In the genomic region with DNA sequence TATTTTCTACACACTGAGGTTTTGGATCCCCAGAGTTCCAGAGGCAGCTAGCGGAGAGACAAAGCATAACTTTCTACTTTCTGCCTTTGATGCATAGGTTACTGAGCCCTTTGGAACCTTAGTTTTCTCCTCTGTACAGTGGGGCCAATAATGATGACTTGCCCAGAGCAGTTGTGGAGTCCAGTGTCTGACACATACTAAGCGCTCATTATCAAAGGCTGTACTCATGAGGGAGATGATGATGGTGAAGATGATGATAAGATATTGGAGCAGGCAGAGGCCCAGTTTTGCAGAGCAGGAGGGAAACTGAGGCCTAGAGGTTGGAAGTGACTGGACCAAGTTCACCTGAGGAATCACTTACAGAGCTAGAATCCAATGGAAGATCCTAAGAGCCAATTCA, we compare ENCODE assay signal across 21 cellular contexts.
DNase-seq lines count a peak whose midpoint lies in the region; ATAC-seq, FAIRE-seq and TF ChIP-seq lines count a peak whose summit lies in the region.
"Had no signal": no experiment of that assay in that cellular context is flagged by ENCODE, and none has a peak within 500 bp of the region (broad histone marks: within the 10 kb centered on the region; RNA-seq: fewer than 3 reads in every experiment).

No MANE protein-coding gene starts in this region.

- H3K79me2 ChIP-seq in ACC112 (ENCODE audit: control insufficient read depth, insufficient read depth, low read length, unreplicated experiment) (no peaks in the 10 kb centered on the region), endothelial cell of umbilical vein (ENCODE audit: control insufficient read depth, insufficient read depth, low read length) (no peaks in the 10 kb centered on the region), osteoblast (ENCODE audit: insufficient read depth, low read length) (no peaks in the 10 kb centered on the region)

- H3K9ac ChIP-seq in endothelial cell of umbilical vein (replicated peaks; ENCODE audit: extremely low read depth, insufficient read depth, low read length) = peak overlapping the region; percentile 35
- H3K9ac ChIP-seq: BLaER1 had no signal

- no peaks in the 10 kb centered on the region for H3K9me1 ChIP-seq in endothelial cell of umbilical vein (replicated peaks; ENCODE audit: control insufficient read depth, extremely low read depth, insufficient read depth, low read length)

- FAIRE-seq in endothelial cell of umbilical vein (lab: Jason Lieb, UNC) = no peak
- FAIRE-seq: GM12892, GM18507 had no signal

- no peak for TF ChIP-seq POLR2A in endothelial cell of umbilical vein (IDR thresholded peaks at IDR 0.05; ENCODE audit: low read depth, low read length)

- CTCF ChIA-PET in endothelial cell of umbilical vein (lab: Charles Lee) = no interaction called here

- POLR2A ChIA-PET in endothelial cell of umbilical vein (lab: Charles Lee) = no interaction called here

- no peak overlapping the region for H3K4me2 ChIP-seq in endothelial cell of umbilical vein (ENCODE audit: insufficient read depth, low read length)
- peak overlapping the region; percentile 3 for H3K4me2 ChIP-seq in osteoblast (ENCODE audit: insufficient read depth, low read length)
- H3K4me2 ChIP-seq: BLaER1 had no signal

- peaks cover 46% of the 10 kb centered on the region for H3K4me1 ChIP-seq in ACC112 (ENCODE audit: control insufficient read depth, insufficient read depth, low read length, unreplicated experiment)
- peaks cover 24% of the 10 kb centered on the region for H3K4me1 ChIP-seq in RWPE2 (ENCODE audit: insufficient read depth, poor library complexity, severe bottlenecking)
- H3K4me1 ChIP-seq in endothelial cell of umbilical vein (ENCODE audit: control insufficient read depth, extremely low read depth, insufficient read depth, low read length) = peaks cover 58% of the 10 kb centered on the region
- H3K4me1 ChIP-seq in osteoblast (ENCODE audit: insufficient read depth, low read length) = peaks cover 47% of the 10 kb centered on the region
- H3K4me1 ChIP-seq: BLaER1 had no signal

- TSS peak; percentile 5 for BruUV-seq in endothelial cell of umbilical vein (replicated peaks; lab: Mats Ljungman, UMichigan)

- no peaks in the 10 kb centered on the region for H3K36me3 ChIP-seq in ACC112 (ENCODE audit: insufficient read depth, low read length)
- no peaks in the 10 kb centered on the region for H3K36me3 ChIP-seq in RWPE2 (ENCODE audit: low read depth)
- H3K36me3 ChIP-seq in endothelial cell of umbilical vein (ENCODE audit: control insufficient read depth in 2 of 2, extremely low read depth in 1 of 2, insufficient read depth in 2 of 2, low read length in 2 of 2) = no peaks in the 10 kb centered on the region
- H3K36me3 ChIP-seq in osteoblast (ENCODE audit: insufficient read depth, low read length) = no peaks in the 10 kb centered on the region
- H3K36me3 ChIP-seq: BLaER1 had no signal

- peak overlapping the region; percentile 75 for H3K27ac ChIP-seq in ACC112 (ENCODE audit: low read depth, low read length)
- peak overlapping the region; percentile 27 for H3K27ac ChIP-seq in RWPE2 (ENCODE audit: poor library complexity, severe bottlenecking)
- H3K27ac ChIP-seq in endothelial cell of umbilical vein (ENCODE audit: insufficient read depth, low read depth, low read length) = peak overlapping the region; percentile 88
- H3K27ac ChIP-seq in osteoblast (ENCODE audit: low read depth, low read length) = peak overlapping the region; percentile 70
- H3K27ac ChIP-seq: BLaER1 had no signal

- H2AFZ ChIP-seq in ACC112 (ENCODE audit: low read length, unreplicated experiment) = no peak overlapping the region
- H2AFZ ChIP-seq in endothelial cell of umbilical vein (ENCODE audit: low read depth, low read length) = no peak overlapping the region
- no peak overlapping the region for H2AFZ ChIP-seq in osteoblast (ENCODE audit: low read length)

- intact Hi-C loops in endothelial cell of umbilical vein (cut with micrococcal nuclease) (loop anchor here (5.0 to 10.0 kb wide), 2 partner anchors 182 to 361 kb away; no protein-coding TSS in a partner anchor), posterior cingulate gyrus (cut with DNase I) (no loop called here)

- dilution Hi-C loops in endothelial cell of umbilical vein (cut with MboI; ENCODE audit: extremely low pct_ligation_motif_present, low sequenced_read_pairs) = no loop called here

- ATAC-seq in RWPE2 (ENCODE audit: low read depth) = no peak
- no peak for ATAC-seq in HG03196 (IDR thresholded peaks at IDR 0.05; ENCODE audit: unreplicated experiment)
- no peak for ATAC-seq in HG03521 (IDR thresholded peaks at IDR 0.05; ENCODE audit: unreplicated experiment)
- ATAC-seq: SK-N-SH treated with all-trans-retinoic acid at 6 μM for 48 hours had no signal

- H3K9me3 ChIP-seq in RWPE2 (ENCODE audit: severe bottlenecking) = no peaks in the 10 kb centered on the region
- no peaks in the 10 kb centered on the region for H3K9me3 ChIP-seq in endothelial cell of umbilical vein (replicated peaks; ENCODE audit: control insufficient read depth, insufficient read depth, low read length)
- H3K9me3 ChIP-seq in osteoblast (ENCODE audit: low read depth, low read length) = no peaks in the 10 kb centered on the region

- H3K27me3 ChIP-seq in ACC112 (ENCODE audit: insufficient read depth, low read length) = no peaks in the 10 kb centered on the region
- no peaks in the 10 kb centered on the region for H3K27me3 ChIP-seq in RWPE2 (ENCODE audit: insufficient read depth, poor library complexity, severe bottlenecking)
- H3K27me3 ChIP-seq in endothelial cell of umbilical vein (ENCODE audit: control insufficient read depth in 2 of 2, insufficient read depth in 2 of 2, low read length in 2 of 2) = no peaks in the 10 kb centered on the region
- no peaks in the 10 kb centered on the region for H3K27me3 ChIP-seq in osteoblast (ENCODE audit: insufficient read depth, low read length)
- H3K27me3 ChIP-seq: BLaER1 had no signal

- no peak for TF ChIP-seq CTCF in RWPE2 (IDR thresholded peaks at IDR 0.05; ENCODE audit: poor library complexity, severe bottlenecking)
- TF ChIP-seq CTCF in endothelial cell of umbilical vein (IDR thresholded peaks at IDR 0.05; ENCODE audit: extremely low read depth in 1 of 2, insufficient read depth in 1 of 2, low read depth in 1 of 2, low read length in 2 of 2) = no peak
- no peak for TF ChIP-seq CTCF in osteoblast (IDR thresholded peaks at IDR 0.05; ENCODE audit: extremely low read depth, low read depth, low read length)

- DNase-seq in RWPE2 (ENCODE audit: low spot score) (no peak), endothelial cell of umbilical vein (ENCODE audit: low read depth, low spot score) (no peak), osteoblast (ENCODE audit: insufficient read length, low spot score, missing footprints) (no peak), SW 1271 (lab: John Stamatoyannopoulos, UW) (no peak), posterior cingulate gyrus (no peak)
- DNase-seq: CD4-positive, alpha-beta memory T cell; DMS53; NCI-H1105; NCI-H1694; NCI-H2081 treated with DMSO at 0.1 percent for 48 hours; NCI-H510A; NCI-H774; OCI-M1; SHP77 treated with DMSO at 0.1 percent for 48 hours had no signal

- no peak overlapping the region for H3K4me3 ChIP-seq in ACC112 (ENCODE audit: low read depth, low read length)
- H3K4me3 ChIP-seq in RWPE2 (ENCODE audit: severe bottlenecking) = no peak overlapping the region
- no peak overlapping the region for H3K4me3 ChIP-seq in endothelial cell of umbilical vein (replicated peaks in 1 of 3; ENCODE audit: insufficient read depth in 1 of 3, low read depth in 1 of 3, low read length in 3 of 3)
- H3K4me3 ChIP-seq in osteoblast (ENCODE audit: insufficient read depth, low read length) = no peak overlapping the region
- H3K4me3 ChIP-seq: BLaER1 had no signal

- H4K20me1 ChIP-seq in endothelial cell of umbilical vein (replicated peaks; ENCODE audit: control insufficient read depth, extremely low read depth, insufficient read depth, low read length) = no peaks in the 10 kb centered on the region
- no peaks in the 10 kb centered on the region for H4K20me1 ChIP-seq in osteoblast (ENCODE audit: insufficient read depth, low read length)
- H4K20me1 ChIP-seq: BLaER1 had no signal

TF ChIP-seq in endothelial cell of umbilical vein, 7 proteins besides CTCF, POLR2A, EP300 and RAD21:
- TF ChIP-seq JUN (IDR thresholded peaks at IDR 0.05; ENCODE audit: borderline replicate concordance, insufficient read depth, insufficient read length, low read depth) (no peak), FOS (IDR thresholded peaks at IDR 0.05; ENCODE audit: borderline replicate concordance, insufficient read depth, low read length) (no peak), GATA2 (IDR thresholded peaks at IDR 0.05; ENCODE audit: insufficient read depth, insufficient read length, low read depth, low read length) (no peak), EZH2 (IDR thresholded peaks at IDR 0.05; ENCODE audit: borderline replicate concordance, low read depth, low read length, severe bottlenecking) (no peak), POLR2AphosphoS5 (IDR thresholded peaks at IDR 0.05; ENCODE audit: insufficient read depth, low read depth, low read length) (no peak)

Comparison
In these comparisons a context has a peak if more than half of its experiments do, and no peak if none do; other contexts are left out.
1. H3K27ac ChIP-seq: peak in every context shown above with its lines; median percentile 88 in endothelial cell of umbilical vein; 75 in ACC112; 70 in osteoblast; 27 in RWPE2.